Comparison of ENCODE assay signal across 1 cellular context in the genomic region with DNA sequence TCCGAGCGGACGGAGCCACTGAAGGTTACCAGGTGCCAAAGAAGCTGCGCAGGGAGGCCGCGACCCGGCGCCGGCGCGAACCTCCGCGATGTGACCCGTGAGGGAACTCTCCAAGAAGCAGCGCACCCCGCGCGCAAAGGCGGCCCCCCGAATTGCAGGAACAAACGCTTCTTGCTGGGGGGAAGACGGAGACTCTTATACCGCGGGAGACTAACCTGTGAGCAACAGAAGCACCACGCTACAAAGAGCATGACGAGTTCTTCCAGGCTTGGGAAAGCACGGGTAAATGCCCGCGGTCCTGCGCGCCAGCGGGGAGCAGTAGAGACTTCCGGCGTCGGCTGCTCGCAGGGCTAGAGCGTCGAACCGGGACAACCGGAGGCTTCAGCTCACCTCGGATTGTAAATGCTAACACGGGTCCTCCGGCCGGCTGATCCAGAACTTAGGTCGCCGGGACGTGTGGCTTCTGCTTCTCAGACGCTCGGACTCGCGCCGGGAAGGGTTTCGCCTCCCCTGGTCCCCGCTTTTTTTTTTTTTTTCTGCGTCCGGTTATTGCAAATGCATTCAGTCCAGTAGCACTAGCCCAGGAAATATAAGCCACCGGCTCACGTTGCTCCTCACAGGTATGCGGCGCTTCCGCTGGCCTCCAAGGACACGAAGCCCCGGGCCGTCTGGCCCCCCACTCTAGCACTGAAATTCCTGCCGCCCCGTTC.
TF ChIP-seq lines count a peak whose summit lies in the region.

Gene COA1, minus strand, starts transcription at position 310 of the 710 bp plus-strand sequence. CDS start 80,909 bp downstream, outside the sequence.

TF ChIP-seq in WTC11, 78 proteins besides CTCF, POLR2A, EP300 and RAD21 (continued from another document and continues in another):
- TF ChIP-seq ARID4B (CRISPR knock-in tag; IDR thresholded peaks at IDR 0.05; ENCODE audit: borderline replicate concordance): 0 out of 2 replicates have a peak, but pooled peaks have one; percentile 18
- TF ChIP-seq CREB1 (CRISPR knock-in tag; IDR thresholded peaks at IDR 0.05): 0 out of 2 replicates have a peak, but pooled peaks have one; percentile 40
- no peak for TF ChIP-seq ZNF232 (CRISPR knock-in tag; IDR thresholded peaks at IDR 0.05)
- peak; percentile 73 for TF ChIP-seq MAX (CRISPR knock-in tag; IDR thresholded peaks at IDR 0.05)
- no peak for TF ChIP-seq TCF7 (CRISPR knock-in tag; IDR thresholded peaks at IDR 0.05; ENCODE audit: low read depth)
- no peak for TF ChIP-seq ZSCAN18 (CRISPR knock-in tag; IDR thresholded peaks at IDR 0.05)
- no peak for TF ChIP-seq HMGA2 (CRISPR knock-in tag; IDR thresholded peaks at IDR 0.05)
- TF ChIP-seq, protein P1, sequence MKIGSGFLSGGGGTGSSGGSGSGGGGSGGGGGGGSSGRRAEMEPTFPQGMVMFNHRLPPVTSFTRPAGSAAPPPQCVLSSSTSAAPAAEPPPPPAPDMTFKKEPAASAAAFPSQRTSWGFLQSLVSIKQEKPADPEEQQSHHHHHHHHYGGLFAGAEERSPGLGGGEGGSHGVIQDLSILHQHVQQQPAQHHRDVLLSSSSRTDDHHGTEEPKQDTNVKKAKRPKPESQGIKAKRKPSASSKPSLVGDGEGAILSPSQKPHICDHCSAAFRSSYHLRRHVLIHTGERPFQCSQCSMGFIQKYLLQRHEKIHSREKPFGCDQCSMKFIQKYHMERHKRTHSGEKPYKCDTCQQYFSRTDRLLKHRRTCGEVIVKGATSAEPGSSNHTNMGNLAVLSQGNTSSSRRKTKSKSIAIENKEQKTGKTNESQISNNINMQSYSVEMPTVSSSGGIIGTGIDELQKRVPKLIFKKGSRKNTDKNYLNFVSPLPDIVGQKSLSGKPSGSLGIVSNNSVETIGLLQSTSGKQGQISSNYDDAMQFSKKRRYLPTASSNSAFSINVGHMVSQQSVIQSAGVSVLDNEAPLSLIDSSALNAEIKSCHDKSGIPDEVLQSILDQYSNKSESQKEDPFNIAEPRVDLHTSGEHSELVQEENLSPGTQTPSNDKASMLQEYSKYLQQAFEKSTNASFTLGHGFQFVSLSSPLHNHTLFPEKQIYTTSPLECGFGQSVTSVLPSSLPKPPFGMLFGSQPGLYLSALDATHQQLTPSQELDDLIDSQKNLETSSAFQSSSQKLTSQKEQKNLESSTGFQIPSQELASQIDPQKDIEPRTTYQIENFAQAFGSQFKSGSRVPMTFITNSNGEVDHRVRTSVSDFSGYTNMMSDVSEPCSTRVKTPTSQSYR (CRISPR knock-in tag; IDR thresholded peaks at IDR 0.05): 0 out of 2 replicates have a peak, but pooled peaks have one; percentile 18
- peak; percentile 72 for TF ChIP-seq GABPB1 (CRISPR knock-in tag; IDR thresholded peaks at IDR 0.05)
- TF ChIP-seq FOXP4 (CRISPR knock-in tag; IDR thresholded peaks at IDR 0.05): peak; percentile 82; the same call in 1 of the 2 replicates
- TF ChIP-seq ERG (CRISPR knock-in tag; IDR thresholded peaks at IDR 0.05): no peak
- TF ChIP-seq, protein P2, sequence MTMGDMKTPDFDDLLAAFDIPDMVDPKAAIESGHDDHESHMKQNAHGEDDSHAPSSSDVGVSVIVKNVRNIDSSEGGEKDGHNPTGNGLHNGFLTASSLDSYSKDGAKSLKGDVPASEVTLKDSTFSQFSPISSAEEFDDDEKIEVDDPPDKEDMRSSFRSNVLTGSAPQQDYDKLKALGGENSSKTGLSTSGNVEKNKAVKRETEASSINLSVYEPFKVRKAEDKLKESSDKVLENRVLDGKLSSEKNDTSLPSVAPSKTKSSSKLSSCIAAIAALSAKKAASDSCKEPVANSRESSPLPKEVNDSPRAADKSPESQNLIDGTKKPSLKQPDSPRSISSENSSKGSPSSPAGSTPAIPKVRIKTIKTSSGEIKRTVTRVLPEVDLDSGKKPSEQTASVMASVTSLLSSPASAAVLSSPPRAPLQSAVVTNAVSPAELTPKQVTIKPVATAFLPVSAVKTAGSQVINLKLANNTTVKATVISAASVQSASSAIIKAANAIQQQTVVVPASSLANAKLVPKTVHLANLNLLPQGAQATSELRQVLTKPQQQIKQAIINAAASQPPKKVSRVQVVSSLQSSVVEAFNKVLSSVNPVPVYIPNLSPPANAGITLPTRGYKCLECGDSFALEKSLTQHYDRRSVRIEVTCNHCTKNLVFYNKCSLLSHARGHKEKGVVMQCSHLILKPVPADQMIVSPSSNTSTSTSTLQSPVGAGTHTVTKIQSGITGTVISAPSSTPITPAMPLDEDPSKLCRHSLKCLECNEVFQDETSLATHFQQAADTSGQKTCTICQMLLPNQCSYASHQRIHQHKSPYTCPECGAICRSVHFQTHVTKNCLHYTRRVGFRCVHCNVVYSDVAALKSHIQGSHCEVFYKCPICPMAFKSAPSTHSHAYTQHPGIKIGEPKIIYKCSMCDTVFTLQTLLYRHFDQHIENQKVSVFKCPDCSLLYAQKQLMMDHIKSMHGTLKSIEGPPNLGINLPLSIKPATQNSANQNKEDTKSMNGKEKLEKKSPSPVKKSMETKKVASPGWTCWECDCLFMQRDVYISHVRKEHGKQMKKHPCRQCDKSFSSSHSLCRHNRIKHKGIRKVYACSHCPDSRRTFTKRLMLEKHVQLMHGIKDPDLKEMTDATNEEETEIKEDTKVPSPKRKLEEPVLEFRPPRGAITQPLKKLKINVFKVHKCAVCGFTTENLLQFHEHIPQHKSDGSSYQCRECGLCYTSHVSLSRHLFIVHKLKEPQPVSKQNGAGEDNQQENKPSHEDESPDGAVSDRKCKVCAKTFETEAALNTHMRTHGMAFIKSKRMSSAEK (CRISPR knock-in tag; IDR thresholded peaks at IDR 0.05; ENCODE audit: borderline replicate concordance): no peak
- no peak for TF ChIP-seq NR2C2 (CRISPR knock-in tag; IDR thresholded peaks at IDR 0.05)
- TF ChIP-seq ZNF263 (CRISPR knock-in tag; IDR thresholded peaks at IDR 0.05; ENCODE audit: low read depth): no peak
- TF ChIP-seq, protein P3, sequence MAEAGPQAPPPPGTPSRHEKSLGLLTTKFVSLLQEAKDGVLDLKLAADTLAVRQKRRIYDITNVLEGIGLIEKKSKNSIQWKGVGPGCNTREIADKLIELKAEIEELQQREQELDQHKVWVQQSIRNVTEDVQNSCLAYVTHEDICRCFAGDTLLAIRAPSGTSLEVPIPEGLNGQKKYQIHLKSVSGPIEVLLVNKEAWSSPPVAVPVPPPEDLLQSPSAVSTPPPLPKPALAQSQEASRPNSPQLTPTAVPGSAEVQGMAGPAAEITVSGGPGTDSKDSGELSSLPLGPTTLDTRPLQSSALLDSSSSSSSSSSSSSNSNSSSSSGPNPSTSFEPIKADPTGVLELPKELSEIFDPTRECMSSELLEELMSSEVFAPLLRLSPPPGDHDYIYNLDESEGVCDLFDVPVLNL (CRISPR knock-in tag; IDR thresholded peaks at IDR 0.05; ENCODE audit: borderline replicate concordance, low read depth): 0 out of 2 replicates have a peak, but pooled peaks have one; percentile 49
- TF ChIP-seq CBFB (CRISPR knock-in tag; IDR thresholded peaks at IDR 0.05; ENCODE audit: low read depth): no peak
- TF ChIP-seq, protein P4, sequence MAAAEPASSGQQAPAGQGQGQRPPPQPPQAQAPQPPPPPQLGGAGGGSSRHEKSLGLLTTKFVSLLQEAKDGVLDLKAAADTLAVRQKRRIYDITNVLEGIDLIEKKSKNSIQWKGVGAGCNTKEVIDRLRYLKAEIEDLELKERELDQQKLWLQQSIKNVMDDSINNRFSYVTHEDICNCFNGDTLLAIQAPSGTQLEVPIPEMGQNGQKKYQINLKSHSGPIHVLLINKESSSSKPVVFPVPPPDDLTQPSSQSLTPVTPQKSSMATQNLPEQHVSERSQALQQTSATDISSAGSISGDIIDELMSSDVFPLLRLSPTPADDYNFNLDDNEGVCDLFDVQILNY (CRISPR knock-in tag; IDR thresholded peaks at IDR 0.05): peak; percentile 65
- peak; percentile 56; the same call in 1 of the 2 replicates for TF ChIP-seq NFE2L1 (CRISPR knock-in tag; IDR thresholded peaks at IDR 0.05)
- TF ChIP-seq CREM (CRISPR knock-in tag; IDR thresholded peaks at IDR 0.05): peak; percentile 76; the same call in 1 of the 2 replicates
- TF ChIP-seq NFYB (CRISPR knock-in tag; conservative IDR thresholded peaks at IDR 0.05; ENCODE audit: low read depth): 0 out of 2 replicates have a peak, but pooled peaks have one; percentile 13
- TF ChIP-seq, protein P5, sequence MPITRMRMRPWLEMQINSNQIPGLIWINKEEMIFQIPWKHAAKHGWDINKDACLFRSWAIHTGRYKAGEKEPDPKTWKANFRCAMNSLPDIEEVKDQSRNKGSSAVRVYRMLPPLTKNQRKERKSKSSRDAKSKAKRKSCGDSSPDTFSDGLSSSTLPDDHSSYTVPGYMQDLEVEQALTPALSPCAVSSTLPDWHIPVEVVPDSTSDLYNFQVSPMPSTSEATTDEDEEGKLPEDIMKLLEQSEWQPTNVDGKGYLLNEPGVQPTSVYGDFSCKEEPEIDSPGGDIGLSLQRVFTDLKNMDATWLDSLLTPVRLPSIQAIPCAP (CRISPR knock-in tag; IDR thresholded peaks at IDR 0.05): no peak
- peak; percentile 42; the same call in 1 of the 2 replicates for TF ChIP-seq TEAD1 (CRISPR knock-in tag; IDR thresholded peaks at IDR 0.05)
- TF ChIP-seq ZNF138 (CRISPR knock-in tag; conservative IDR thresholded peaks at IDR 0.05): no peak
- TF ChIP-seq MXD4 (CRISPR knock-in tag; IDR thresholded peaks at IDR 0.05; ENCODE audit: borderline replicate concordance): no peak
- TF ChIP-seq FOXP1 (CRISPR knock-in tag; IDR thresholded peaks at IDR 0.05; ENCODE audit: borderline replicate concordance): peak; percentile 83
- TF ChIP-seq ZBTB43 (CRISPR knock-in tag; IDR thresholded peaks at IDR 0.05): peak; percentile 76; the same call in 1 of the 2 replicates
- TF ChIP-seq SMAD3 (CRISPR knock-in tag; IDR thresholded peaks at IDR 0.05; ENCODE audit: borderline replicate concordance): 0 out of 2 replicates have a peak, but pooled peaks have one; percentile 45
- no peak for TF ChIP-seq NFATC4 (CRISPR knock-in tag; IDR thresholded peaks at IDR 0.05)
